7 cellular contexts compared by ENCODE assay signal in genomic region chr19:14206283-14206677, GRCh38. TPM values are rescaled to one million over a fixed set of nuclear protein-coding genes. Genes with fewer than 3 reads are reported as not detected.
DNase-seq lines count a peak whose midpoint lies in the region; ATAC-seq and TF ChIP-seq lines count a peak whose summit lies in the region.
"Not testable (repeated sequence)": the region's sequence is repeated elsewhere in the genome, so short reads cannot be mapped to it uniquely, and the experiment has no call there.

No MANE protein-coding gene starts in this region.

- BruUV-seq in mammary epithelial cell (replicated peaks; lab: Mats Ljungman, UMichigan): not testable (repeated sequence)

- DNase-seq in NCI-H2227 (lab: John Stamatoyannopoulos, UW; ENCODE audit: unreplicated experiment) (peak; percentile 22), WTC11 (ENCODE audit: low spot score) (peak; percentile 36), heart right ventricle (peak in 1 of 2 donors; percentile 34), natural killer cell (peak; percentile 45)
- not testable (repeated sequence) for DNase-seq in mammary epithelial cell
- DNase-seq in stimulated activated CD4-positive, alpha-beta T cell treated with anti-CD3 and anti-CD28 coated beads, Interleukin-2, amount 100 ng/mL, for 4 hours (ENCODE audit: low read depth): peak; percentile 20

- not testable (repeated sequence) for H3K36me3 Mint-ChIP-seq in WTC11, natural killer cell

- H3K27me3 Mint-ChIP-seq in WTC11 (ENCODE audit: low read depth): peaks cover 29% of the 10 kb centered on the region
- H3K27me3 Mint-ChIP-seq in natural killer cell (ENCODE audit: low read depth in 2 of 2): not testable (repeated sequence)

- peak overlapping the region in 2 of 3 experiments; percentile 24 to 53 for H3K4me3 ChIP-seq in mammary epithelial cell (replicated peaks in 1 of 3; ENCODE audit: insufficient read depth in 1 of 3, low read depth in 2 of 3, low read length in 3 of 3)
- peak overlapping the region in 9 of 10 donors; percentile 52 to 63 (median 57) for H3K4me3 ChIP-seq in heart right ventricle

- not testable (repeated sequence) for H4K20me1 ChIP-seq in mammary epithelial cell (ENCODE audit: insufficient read depth, low read length)

- no CpG with 5 or more reads among the region's 65 CpGs for WGBS in mammary epithelial cell (ENCODE audit: low coverage, missing lambda C conversion rate)
- 0 to 2% methylated on average over 30 to 44 of the region's 65 CpGs for WGBS in heart right ventricle, 2 donors

- peak overlapping the region; percentile 23 for H3K4me2 ChIP-seq in mammary epithelial cell (ENCODE audit: insufficient read depth, low read depth, low read length)

- not testable (repeated sequence) for H3K4me3 Mint-ChIP-seq in WTC11
- peak overlapping the region; percentile 87 for H3K4me3 Mint-ChIP-seq in natural killer cell

- not testable (repeated sequence) for H3K4me1 ChIP-seq in ES-I3 (ENCODE audit: insufficient read depth, low read length); mammary epithelial cell (ENCODE audit: insufficient read depth, low read length)
- H3K4me1 ChIP-seq in heart right ventricle: peaks cover 0 to 31% (median 6%) of the 10 kb centered on the region in 9 donors

- H3K9me3 Mint-ChIP-seq in WTC11, natural killer cell: not testable (repeated sequence)

- POLR2A ChIA-PET in WTC11 (lab: Charles Lee): not testable (repeated sequence)

- H3K27me3 ChIP-seq in mammary epithelial cell (ENCODE audit: insufficient read depth, low read length) (peaks cover 13% of the 10 kb centered on the region), heart right ventricle (peaks cover 0 to 53% (median 15%) of the 10 kb centered on the region in 7 donors)

- H3K27ac ChIP-seq in mammary epithelial cell (ENCODE audit: insufficient read depth, low read depth, low read length); heart right ventricle: not testable (repeated sequence)

- dilution Hi-C loops in mammary epithelial cell (cut with HindIII; ENCODE audit: low sequenced_read_pairs): not testable (repeated sequence)

- CTCF ChIA-PET in WTC11 (lab: Charles Lee): interaction anchor here (0.6 kb wide), 2 partner anchors 142 to 367 kb away, joined by 3 to 4 read pairs; no protein-coding TSS in a partner anchor
- CTCF ChIA-PET in mammary epithelial cell (lab: Charles Lee; ENCODE audit: low non-redundant PET): not testable (repeated sequence)

- peak overlapping the region; percentile 36; the same call in 1 of the 2 replicates for H3K9ac ChIP-seq in ES-I3 (ENCODE audit: low read depth, low read length)
- H3K9ac ChIP-seq in mammary epithelial cell (ENCODE audit: insufficient read depth, low read length): not testable (repeated sequence)

- not testable (repeated sequence) for H3K36me3 ChIP-seq in ES-I3 (ENCODE audit: insufficient read depth, low read length); mammary epithelial cell (ENCODE audit: insufficient read depth, low read length); heart right ventricle

- not testable (repeated sequence) for TF ChIP-seq CTCF in WTC11 (IDR thresholded peaks at IDR 0.05); mammary epithelial cell (conservative IDR thresholded peaks at IDR 0.05 in 1 of 2, IDR thresholded peaks at IDR 0.05 in 1 of 2; ENCODE audit: extremely low read depth in 1 of 2, insufficient read depth in 1 of 2, low read depth in 1 of 2, low read length in 2 of 2); heart right ventricle (IDR thresholded peaks at IDR 0.05); natural killer cell (IDR thresholded peaks at IDR 0.05)

- H3K27ac Mint-ChIP-seq in WTC11: not testable (repeated sequence)
- H3K27ac Mint-ChIP-seq in natural killer cell: peak overlapping the region in 1 of 2 donors; percentile 88

- not testable (repeated sequence) for H3K79me2 ChIP-seq in mammary epithelial cell (ENCODE audit: insufficient read depth, low read length)

- peak overlapping the region; percentile 84 for H2AFZ ChIP-seq in mammary epithelial cell (ENCODE audit: low read depth, low read length)

- H3K4me1 Mint-ChIP-seq in WTC11 (peaks cover 50% of the 10 kb centered on the region), natural killer cell (peaks cover 23 to 58% of the 10 kb centered on the region in 2 donors)

- ATAC-seq in WTC11, heart right ventricle: not testable (repeated sequence)
- peak; percentile 36 to 45 (median 37) for ATAC-seq in natural killer cell

- H3K9me3 ChIP-seq in ES-I3 (ENCODE audit: control insufficient read depth, insufficient read depth, low read length); mammary epithelial cell (replicated peaks; ENCODE audit: insufficient read depth, low read length); heart right ventricle: not testable (repeated sequence)

- in situ Hi-C loops in mammary epithelial cell (cut with MboI; ENCODE audit: low sequenced_read_pairs in 2 of 2): not testable (repeated sequence)

- intact Hi-C loops in mammary epithelial cell (cut with micrococcal nuclease); natural killer cell (cut with micrococcal nuclease): not testable (repeated sequence)
- intact Hi-C loops in heart right ventricle (cut with DNase I): loop anchor here in 3 of 10 donors (10.0 kb wide), 3 partner anchors 51 to 199 kb away; no protein-coding TSS in a partner anchor

RNA-seq across cellular contexts. Expression of gene ADGRL1, which starts 0.3 kb away (rescaled TPM):
- 128 to 140 TPM (median 140 TPM) in 3 replicates for total RNA-seq in WTC11 (2021)
- 10 to 100 TPM in 1 of 2 donors, 1 to 10 TPM in 1; 9.0 to 14.9 TPM for total RNA-seq in mammary epithelial cell
- polyA plus RNA-seq in mammary epithelial cell: 5.7 TPM
- polyA minus RNA-seq in mammary epithelial cell: 35.6 TPM
- total RNA-seq in heart right ventricle: 10 to 100 TPM in 9 of 10 donors, 1 to 10 TPM in 1; 9.0 to 31.9 (median 13.1) TPM
- polyA plus RNA-seq in heart right ventricle: 10 to 100 TPM in 1 of 2 donors, 1 to 10 TPM in 1; 5.1 to 12.5 TPM
- 10 to 100 TPM; 47.3 to 54.3 (median 52.7) TPM for total RNA-seq in natural killer cell
